Comparison of ENCODE assay signal across 18 cellular contexts in the genomic region with DNA sequence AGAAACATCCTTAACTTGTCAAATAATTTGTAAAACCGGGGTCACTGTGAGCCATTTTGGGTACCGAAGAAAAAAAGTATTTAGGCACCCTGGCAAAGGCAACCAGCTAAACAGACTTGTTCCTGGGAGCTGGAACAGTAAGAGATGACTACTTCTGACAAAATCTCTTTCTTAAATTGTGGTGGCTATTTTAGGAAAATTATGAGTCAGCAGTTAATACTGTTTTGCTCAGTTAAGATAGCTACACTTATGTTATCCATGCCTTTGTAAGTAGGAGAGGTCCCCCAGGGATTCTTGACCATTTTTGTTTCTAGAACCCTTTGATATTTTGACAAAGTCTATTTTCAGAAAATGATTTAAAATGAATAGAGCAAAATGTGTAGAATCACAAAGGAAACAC.
DNase-seq lines count a peak whose midpoint lies in the region; ATAC-seq, FAIRE-seq and TF ChIP-seq lines count a peak whose summit lies in the region.
"Had no signal": no experiment of that assay in that cellular context is flagged by ENCODE, and none has a peak within 500 bp of the region (broad histone marks: within the 10 kb centered on the region; RNA-seq: fewer than 3 reads in every experiment).

No MANE protein-coding gene starts in this region.

- peaks cover 24 to 30% of the 10 kb centered on the region in 2 donors for H3K4me1 Mint-ChIP-seq in natural killer cell
- H3K4me1 Mint-ChIP-seq: neural crest cell had no signal

- intact Hi-C loops in left cardiac atrium (cut with DNase I) (no loop called here), natural killer cell (cut with micrococcal nuclease) (no loop called here)

- H3K4me3 Mint-ChIP-seq in natural killer cell, result no peak overlapping the region
- H3K4me3 Mint-ChIP-seq: neural crest cell; stimulated activated naive CD8-positive, alpha-beta T cell treated with anti-CD3 and anti-CD28 coated beads, Interleukin-15, Interleukin-2, amounts not matched to agents 100 ng/mL and 50 ng/mL, for 24 hours had no signal

- TF ChIP-seq POLR2A in H54 (IDR thresholded peaks at IDR 0.05; ENCODE audit: low read depth, low read length), result no peak

- in situ Hi-C loops in astrocyte of the spinal cord (cut with HindIII; ENCODE audit: low sequenced_read_pairs), result no loop called here

- H3K27me3 Mint-ChIP-seq in natural killer cell (ENCODE audit: low read depth in 2 of 2), result no peaks in the 10 kb centered on the region
- H3K27me3 Mint-ChIP-seq: stimulated activated naive CD8-positive, alpha-beta T cell treated with anti-CD3 and anti-CD28 coated beads, Interleukin-15, Interleukin-2, amounts not matched to agents 100 ng/mL and 50 ng/mL, for 24 hours had no signal

- H3K27ac Mint-ChIP-seq in natural killer cell, result no peak overlapping the region
- H3K27ac Mint-ChIP-seq: stimulated activated naive CD8-positive, alpha-beta T cell treated with anti-CD3 and anti-CD28 coated beads, Interleukin-15, Interleukin-2, amounts not matched to agents 100 ng/mL and 50 ng/mL, for 24 hours had no signal

- peak; percentile 95 for FAIRE-seq in H54 (lab: Jason Lieb, UNC)

- no peaks in the 10 kb centered on the region for H3K9me3 Mint-ChIP-seq in natural killer cell
- H3K9me3 Mint-ChIP-seq: neural crest cell; stimulated activated naive CD8-positive, alpha-beta T cell treated with anti-CD3 and anti-CD28 coated beads, Interleukin-15, Interleukin-2, amounts not matched to agents 100 ng/mL and 50 ng/mL, for 24 hours had no signal

- DNase-seq in A172 (ENCODE audit: low spot score), result peak; percentile 55
- DNase-seq in H54 (ENCODE audit: insufficient read length, low spot score), result peak; percentile 19
- peak; percentile 76 for DNase-seq in astrocyte of the spinal cord (ENCODE audit: low read depth, low spot score)
- DNase-seq in left cardiac atrium, result no peak
- no peak for DNase-seq in natural killer cell
- DNase-seq in NOMO-1 treated with DMSO at 0.1 percent for 48 hours (lab: John Stamatoyannopoulos, UW; ENCODE audit: unreplicated experiment), result no peak
- DNase-seq: activated CD4-positive, alpha-beta T cell treated with anti-CD3 and anti-CD28 coated beads for 4 hours; activated gamma-delta T cell; C1 segment of cervical spinal cord; effector CD4-positive, alpha-beta T cell; MM.1S; NCI-H524 treated with DMSO at 0.1 percent for 48 hours; stimulated activated CD4-positive, alpha-beta T cell treated with anti-CD3 and anti-CD28 coated beads, Interleukin-1b, Interleukin-23, amount 100 ng/mL, for 48 hours; SW 1271 had no signal

- no peaks in the 10 kb centered on the region for H3K36me3 Mint-ChIP-seq in natural killer cell

- TF ChIP-seq CTCF in astrocyte of the spinal cord (IDR thresholded peaks at IDR 0.05; ENCODE audit: low read depth, low read length) (no peak), natural killer cell (IDR thresholded peaks at IDR 0.05) (no peak)

- ATAC-seq in left cardiac atrium, result peak; percentile 53 to 77
- ATAC-seq in natural killer cell, result no peak
- no peak for ATAC-seq in HG02642 (IDR thresholded peaks at IDR 0.05; ENCODE audit: poor library complexity, unreplicated experiment)
- ATAC-seq in GM18867 (IDR thresholded peaks at IDR 0.05; ENCODE audit: unreplicated experiment), result no peak

- H3K4me3 ChIP-seq in astrocyte of the spinal cord (ENCODE audit: low read depth, low read length), result no peak overlapping the region

Comparison
In these comparisons a context has a peak if more than half of its experiments do, and no peak if none do; other contexts are left out.
1. DNase-seq: peak in A172 (single experiment), H54 (single experiment) and astrocyte of the spinal cord (single experiment); none in left cardiac atrium (single experiment), natural killer cell (single experiment) and NOMO-1 treated with DMSO at 0.1 percent for 48 hours (single experiment).
2. ATAC-seq: peak in left cardiac atrium (2 of 2); none in natural killer cell (0 of 3), HG02642 (single experiment) and GM18867 (single experiment).